ENCODE assay signal across 12 cellular contexts in the genomic region with DNA sequence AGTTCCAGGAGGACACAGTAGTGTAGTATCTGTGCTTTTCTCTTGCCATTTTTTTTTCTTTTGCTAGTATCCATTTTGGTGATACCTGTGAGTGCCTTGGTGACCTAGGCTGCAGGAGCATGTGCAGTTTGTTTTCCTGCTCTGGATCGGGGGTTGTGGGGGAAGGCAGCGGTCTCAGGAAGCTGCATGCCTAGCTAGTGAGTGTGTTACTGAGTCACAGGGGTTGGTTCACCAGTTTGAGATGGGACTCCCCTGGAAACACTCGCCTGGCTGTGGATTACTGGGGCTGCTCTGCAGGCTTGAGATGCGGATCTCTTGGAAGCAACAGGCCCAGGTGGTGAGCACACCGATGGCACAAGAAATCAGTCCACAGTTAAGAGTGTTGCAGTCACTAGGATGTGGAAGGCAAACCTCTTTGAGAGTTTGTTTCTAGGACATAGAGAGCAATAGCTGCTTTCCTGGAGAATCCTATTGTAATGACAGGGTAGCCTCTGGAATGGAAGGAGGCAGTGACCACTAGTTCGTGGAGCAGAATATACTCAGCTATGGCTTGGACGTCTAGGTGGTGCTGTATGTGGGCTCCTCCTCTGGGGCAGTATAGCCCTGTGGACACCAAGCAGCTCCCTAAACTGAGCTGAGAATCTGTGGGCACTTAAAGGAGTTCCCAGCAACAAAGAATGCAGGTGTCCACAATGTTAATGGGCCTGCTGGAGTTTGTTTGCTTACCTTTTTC. TPM values are rescaled to one million over a fixed set of nuclear protein-coding genes. Genes with fewer than 3 reads are reported as not detected.
A peak's percentile ranks its signal among the peaks of the same experiment; 100 is the strongest.
DNase-seq lines count a peak whose midpoint lies in the region; ATAC-seq and TF ChIP-seq lines count a peak whose summit lies in the region.
"Had no signal": no experiment of that assay in that cellular context is flagged by ENCODE, and none has a peak within 500 bp of the region (broad histone marks: within the 10 kb centered on the region; RNA-seq: fewer than 3 reads in every experiment).

No MANE protein-coding gene starts in this region.

- H3K4me2 ChIP-seq in mesendoderm (ENCODE audit: low read length), result no peak overlapping the region

- in situ Hi-C loops in Caki2 (cut with HindIII; ENCODE audit: low pct_unique_long_range_greater_than_20kb, low sequenced_read_pairs), result no loop called here
- in situ Hi-C loops in GM13976 (cut with MboI; ENCODE audit: low sequenced_read_pairs, unreplicated experiment), result no loop called here

- DNase-seq in Caki2 (ENCODE audit: low read depth), result peak; percentile 70
- peak; percentile 34 for DNase-seq in LoVo (ENCODE audit: low spot score)
- peak; percentile 70 for DNase-seq in choroid plexus epithelial cell (ENCODE audit: low read depth)
- peak; percentile 84 for DNase-seq in mesendoderm
- no peak for DNase-seq in substantia nigra (lab: John Stamatoyannopoulos, UW)
- no peak for DNase-seq in GM13976 (ENCODE audit: low spot score)
- DNase-seq: anterior cingulate cortex; occipital lobe; stimulated activated CD4-positive, alpha-beta T cell treated with anti-CD3 and anti-CD28 coated beads, Interleukin-4, amount 100 ng/mL, for 4 hours had no signal

- no peak overlapping the region for H3K56ac ChIP-seq in mesendoderm (ENCODE audit: low read length)

- ATAC-seq in GM18858 (IDR thresholded peaks at IDR 0.05; ENCODE audit: unreplicated experiment) (no peak), GM18873 (IDR thresholded peaks at IDR 0.05; ENCODE audit: low FRiP score, unreplicated experiment) (no peak)

- no peak overlapping the region for H3K4ac ChIP-seq in mesendoderm (ENCODE audit: low read depth, low read length)

- no peak overlapping the region for H4K8ac ChIP-seq in mesendoderm (ENCODE audit: low read depth, low read length)

- H4K5ac ChIP-seq in mesendoderm (ENCODE audit: low read length), result no peak overlapping the region

- H2BK5ac ChIP-seq in mesendoderm (ENCODE audit: low read length), result no peak overlapping the region

- TF ChIP-seq CTCF in choroid plexus epithelial cell (conservative IDR thresholded peaks at IDR 0.05; ENCODE audit: low read depth, low read length), result no peak
- TF ChIP-seq CTCF in GM13976 (IDR thresholded peaks at IDR 0.05; ENCODE audit: borderline replicate concordance, control extremely low read depth, extremely low read depth, insufficient read depth, missing control alignments), result no peak

- H2AK5ac ChIP-seq in mesendoderm (ENCODE audit: low read length), result no peak overlapping the region

- H2BK15ac ChIP-seq in mesendoderm (replicated peaks; ENCODE audit: low read depth), result no peak overlapping the region

- no peak overlapping the region for H3K18ac ChIP-seq in mesendoderm (ENCODE audit: low read length)

- H3K4me3 ChIP-seq in choroid plexus epithelial cell (ENCODE audit: low read depth, low read length) (no peak overlapping the region), mesendoderm (ENCODE audit: low read length) (no peak overlapping the region)

- H3K9ac ChIP-seq in mesendoderm (ENCODE audit: low read length), result no peak overlapping the region

- H3K4me1 ChIP-seq in mesendoderm (ENCODE audit: control insufficient read depth, low read depth, low read length), result no peaks in the 10 kb centered on the region

- H3K27me3 ChIP-seq in mesendoderm (ENCODE audit: insufficient read depth, low read length, poor library complexity), result no peaks in the 10 kb centered on the region

- H2BK120ac ChIP-seq in mesendoderm (ENCODE audit: low read depth, low read length), result no peak overlapping the region

- no peak overlapping the region for H3K23ac ChIP-seq in mesendoderm (ENCODE audit: low read length)

- H3K27ac ChIP-seq in mesendoderm (ENCODE audit: low read depth, low read length) (no peak overlapping the region), substantia nigra (ENCODE audit: low read depth, low read length, poor library complexity, severe bottlenecking) (no peak overlapping the region)

- no peaks in the 10 kb centered on the region for H3K79me2 ChIP-seq in mesendoderm (ENCODE audit: control insufficient read depth, insufficient read depth, low read length)

- no peaks in the 10 kb centered on the region for H3K79me1 ChIP-seq in mesendoderm (ENCODE audit: low read length)

- no peaks in the 10 kb centered on the region for H3K36me3 ChIP-seq in mesendoderm (ENCODE audit: control insufficient read depth, insufficient read depth, low read length)

- no CpG with 5 or more reads among the region's 7 CpGs for WGBS in mesendoderm (ENCODE audit: extremely low coverage, insufficient coverage, low lambda C conversion rate)

RNA-seq across cellular contexts. Expression of gene SPATA31E1, which starts 20.0 kb away (rescaled TPM):
- not detected in 2 replicates for total RNA-seq in Caki2 (2014; rRNA removed; shearing (Covaris generic); ENCODE audit: low replicate concordance)
- polyA plus RNA-seq in mesendoderm (2013, experiment 1 of 2), result 0.03 TPM
- 0.01 TPM for polyA plus RNA-seq in mesendoderm (2013, experiment 2 of 2)
- total RNA-seq: occipital lobe, subcutaneous adipose tissue had no signal

RNA-seq across cellular contexts. Expression of gene SPATA31C1, which starts 55.1 kb away (rescaled TPM):
- not detected in 2 replicates for total RNA-seq in Caki2 (2014; rRNA removed; shearing (Covaris generic); ENCODE audit: low replicate concordance)
- 0.03 TPM for polyA plus RNA-seq in mesendoderm (2013, experiment 1 of 2)
- polyA plus RNA-seq in mesendoderm (2013, experiment 2 of 2), result 0.01 TPM
- total RNA-seq: occipital lobe, subcutaneous adipose tissue had no signal

Comparison
In these comparisons a context has a peak if more than half of its experiments do, and no peak if none do; other contexts are left out.
1. DNase-seq: peak in Caki2 (single experiment), LoVo (single experiment), choroid plexus epithelial cell (single experiment) and mesendoderm (single experiment); none in substantia nigra (0 of 49) and GM13976 (single experiment).